In genomic region chr2:128320609-128321420, GRCh38 we compare ENCODE assay signal across 11 cellular contexts. TPM values are rescaled to one million over a fixed set of nuclear protein-coding genes. Genes with fewer than 3 reads are reported as not detected.
DNase-seq lines count a peak whose midpoint lies in the region; ATAC-seq and TF ChIP-seq lines count a peak whose summit lies in the region.
"Had no signal": no experiment of that assay in that cellular context is flagged by ENCODE, and none has a peak within 500 bp of the region (broad histone marks: within the 10 kb centered on the region; RNA-seq: fewer than 3 reads in every experiment).

No MANE protein-coding gene starts in this region.

- H3K4me3 ChIP-seq in esophagus squamous epithelium, result no peak overlapping the region
- H3K4me3 ChIP-seq: adrenal gland, GM12878 had no signal

- intact Hi-C loops in activated CD4-positive, alpha-beta T cell treated with anti-CD3 and anti-CD28 coated beads, Interleukin-2, amount 10 ng/mL, durations not matched to agents 24 days and 14 days (cut with micrococcal nuclease), result loop anchor here (5.0 kb wide), 2 partner anchors 211 to 416 kb away; no protein-coding TSS in a partner anchor
- intact Hi-C loops in esophagus squamous epithelium (cut with DNase I), result loop anchor here (10.0 kb wide), 1 partner anchor 424 kb away; no protein-coding TSS in a partner anchor
- intact Hi-C loops in sciatic nerve (cut with DNase I), result no loop called here

- H3K9me3 Mint-ChIP-seq in activated CD4-positive, alpha-beta T cell treated with anti-CD3 and anti-CD28 coated beads, Interleukin-2, amount 10 ng/mL, durations not matched to agents 24 days and 14 days, result no peaks in the 10 kb centered on the region

- H3K36me3 Mint-ChIP-seq in activated CD4-positive, alpha-beta T cell treated with anti-CD3 and anti-CD28 coated beads, Interleukin-2, amount 10 ng/mL, durations not matched to agents 24 days and 14 days (ENCODE audit: low read depth), result no peaks in the 10 kb centered on the region

- H3K27ac Mint-ChIP-seq in activated CD4-positive, alpha-beta T cell treated with anti-CD3 and anti-CD28 coated beads, Interleukin-2, amount 10 ng/mL, durations not matched to agents 24 days and 14 days, result peak overlapping the region; percentile 71

- WGBS in esophagus squamous epithelium, 2 donors, result 77 to 84% methylated on average over 5 to 7 of the region's 10 CpGs

- ATAC-seq in sciatic nerve (no peak), GM21423 (IDR thresholded peaks at IDR 0.05; ENCODE audit: unreplicated experiment) (no peak)

- no peak for TF ChIP-seq POLR2A in esophagus squamous epithelium (IDR thresholded peaks at IDR 0.05)

- peak overlapping the region in 3 of 4 donors; percentile 32 to 88 (median 87) for H3K27ac ChIP-seq in esophagus squamous epithelium

- DNase-seq in activated CD4-positive, alpha-beta T cell treated with anti-CD3 and anti-CD28 coated beads, Interleukin-2, amount 10 ng/mL, durations not matched to agents 24 days and 14 days, result peak; percentile 62
- DNase-seq in activated CD4-positive, alpha-beta T cell treated with anti-CD3 and anti-CD28 coated beads, Interleukin-2, amount 50 U/mL, for 4 hours, result no peak
- peak; percentile 17 for DNase-seq in OCI-M1 (lab: John Stamatoyannopoulos, UW)
- DNase-seq in esophagus squamous epithelium (lab: John Stamatoyannopoulos, UW), result no peak
- peak; percentile 57 for DNase-seq in sciatic nerve (ENCODE audit: low spot score)
- no peak for DNase-seq in NCI-H82 treated with DMSO at 0.1 percent for 48 hours (lab: John Stamatoyannopoulos, UW; ENCODE audit: unreplicated experiment)
- no peak for DNase-seq in NK-92 (lab: John Stamatoyannopoulos, UW; ENCODE audit: unreplicated experiment)
- DNase-seq: NCI-H524 treated with DMSO at 0.1 percent for 48 hours had no signal

- TF ChIP-seq CTCF in esophagus squamous epithelium (IDR thresholded peaks at IDR 0.05), result no peak

- no peaks in the 10 kb centered on the region for H3K27me3 ChIP-seq in esophagus squamous epithelium
- H3K27me3 ChIP-seq: adrenal gland had no signal

- peaks cover 17% of the 10 kb centered on the region for H3K4me1 Mint-ChIP-seq in activated CD4-positive, alpha-beta T cell treated with anti-CD3 and anti-CD28 coated beads, Interleukin-2, amount 10 ng/mL, durations not matched to agents 24 days and 14 days

- H3K4me1 ChIP-seq in esophagus squamous epithelium, result peaks cover 34 to 84% (median 34%) of the 10 kb centered on the region in 3 donors

- H3K4me3 Mint-ChIP-seq in activated CD4-positive, alpha-beta T cell treated with anti-CD3 and anti-CD28 coated beads, Interleukin-2, amount 10 ng/mL, durations not matched to agents 24 days and 14 days, result peak overlapping the region; percentile 64

- no peaks in the 10 kb centered on the region for H3K36me3 ChIP-seq in esophagus squamous epithelium
- H3K36me3 ChIP-seq: adrenal gland had no signal

- H3K27me3 Mint-ChIP-seq in activated CD4-positive, alpha-beta T cell treated with anti-CD3 and anti-CD28 coated beads, Interleukin-2, amount 10 ng/mL, durations not matched to agents 24 days and 14 days, result peaks cover 10% of the 10 kb centered on the region

- no peaks in the 10 kb centered on the region for H3K9me3 ChIP-seq in esophagus squamous epithelium
- H3K9me3 ChIP-seq: adrenal gland had no signal

RNA-seq across cellular contexts. Expression of gene HS6ST1, which starts 2.1 kb away (rescaled TPM):
- 20.1 and 22.0 TPM in 2 replicates for total RNA-seq in activated CD4-positive, alpha-beta T cell treated with anti-CD3 and anti-CD28 coated beads, Interleukin-2, amount 10 ng/mL, durations not matched to agents 24 days and 14 days
- 10 to 100 TPM; 44.7 to 73.8 (median 56.8) TPM for total RNA-seq in esophagus squamous epithelium
- 27.2 TPM for total RNA-seq in sciatic nerve

Comparison
In these comparisons a context has a peak if more than half of its experiments do, and no peak if none do; other contexts are left out.
1. DNase-seq: peak in activated CD4-positive, alpha-beta T cell treated with anti-CD3 and anti-CD28 coated beads, Interleukin-2, amount 10 ng/mL, durations not matched to agents 24 days and 14 days (single experiment), OCI-M1 (single experiment) and sciatic nerve (single experiment); none in activated CD4-positive, alpha-beta T cell treated with anti-CD3 and anti-CD28 coated beads, Interleukin-2, amount 50 U/mL, for 4 hours (0 of 2), esophagus squamous epithelium (single experiment), NCI-H82 treated with DMSO at 0.1 percent for 48 hours (single experiment) and NK-92 (single experiment).